ENCODE assay signal across 8 cellular contexts in the genomic region with DNA sequence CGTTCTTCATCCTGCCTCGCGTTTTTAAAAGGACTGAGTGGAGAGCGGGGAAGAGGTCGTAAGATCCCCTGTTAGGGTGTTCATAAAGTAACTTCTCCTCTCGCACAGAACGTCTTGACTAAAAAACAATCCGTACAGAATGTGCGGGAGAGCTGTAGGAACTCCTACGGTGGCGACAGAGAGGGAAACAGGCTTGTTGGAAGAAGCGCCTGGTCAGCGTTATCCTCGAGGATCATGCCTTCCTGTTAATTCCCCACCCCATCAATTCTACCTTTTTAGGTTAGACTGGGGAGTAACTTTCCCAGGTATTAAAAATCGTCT. TPM values are rescaled to one million over a fixed set of nuclear protein-coding genes. Genes with fewer than 3 reads are reported as not detected.
DNase-seq lines count a peak whose midpoint lies in the region; ATAC-seq and TF ChIP-seq lines count a peak whose summit lies in the region.

No MANE protein-coding gene starts in this region.

- H3K9me3 ChIP-seq in lung (ENCODE audit: control insufficient read depth in 2 of 2, insufficient read depth in 1 of 2, low read length in 1 of 2) (no peaks in the 10 kb centered on the region), upper lobe of left lung (no peaks in the 10 kb centered on the region)

- peaks cover 21% of the 10 kb centered on the region for H3K27me3 Mint-ChIP-seq in activated T-cell treated with anti-CD3 and anti-CD28 coated beads, Interleukin-2, amount 50 U/mL, for 4 hours (ENCODE audit: low read depth)
- H3K27me3 Mint-ChIP-seq in chondrocyte (ENCODE audit: low read depth), result no peaks in the 10 kb centered on the region

- H3K4me1 ChIP-seq in lung (ENCODE audit: control insufficient read depth in 2 of 2, insufficient read depth in 2 of 2, low read length in 2 of 2) (peaks cover 0 to 2% of the 10 kb centered on the region in 2 donors), upper lobe of left lung (peaks cover 24 to 40% (median 28%) of the 10 kb centered on the region in 4 donors)

- TF ChIP-seq CTCF in chondrocyte (IDR thresholded peaks at IDR 0.05) (peak; percentile 6), lung (IDR thresholded peaks at IDR 0.05; ENCODE audit: control extremely low read depth, extremely low read depth) (no peak), upper lobe of left lung (IDR thresholded peaks at IDR 0.05) (no peak)

- WGBS in lung, 2 donors, result 0 to 1% methylated on average over 15 of the region's 15 CpGs
- WGBS in upper lobe of left lung, 2 donors, result 0 to 1% methylated on average over 15 of the region's 15 CpGs

- no peak for TF ChIP-seq POLR2A in upper lobe of left lung (IDR thresholded peaks at IDR 0.05)

- H3K4me3 ChIP-seq in lung (peak overlapping the region; percentile 62), upper lobe of left lung (peak overlapping the region; percentile 73 to 97 (median 87))

- no peaks in the 10 kb centered on the region for H3K36me3 ChIP-seq in lung (ENCODE audit: control insufficient read depth in 2 of 2, insufficient read depth in 2 of 2, low read length in 2 of 2)
- peaks cover 0 to 7% (median 2%) of the 10 kb centered on the region in 4 donors for H3K36me3 ChIP-seq in upper lobe of left lung

- DNase-seq in activated T-cell treated with anti-CD3 and anti-CD28 coated beads, Interleukin-2, amount 50 U/mL, for 4 hours, result no peak
- DNase-seq in activated T-cell treated with anti-CD3 and anti-CD28 coated beads for 4 hours (no peak), NCI-H526 (lab: John Stamatoyannopoulos, UW) (peak; percentile 39 to 65), chondrocyte (ENCODE audit: low spot score) (no peak), lung (ENCODE audit: low spot score) (no peak), upper lobe of left lung (no peak), D341Med (ENCODE audit: low spot score) (no peak)

- H3K27ac Mint-ChIP-seq in chondrocyte (ENCODE audit: unreplicated experiment), result peak overlapping the region; percentile 97

- peaks cover 4% of the 10 kb centered on the region for H3K36me3 Mint-ChIP-seq in activated T-cell treated with anti-CD3 and anti-CD28 coated beads, Interleukin-2, amount 50 U/mL, for 4 hours (ENCODE audit: insufficient read depth)
- H3K36me3 Mint-ChIP-seq in chondrocyte (ENCODE audit: low read depth), result peaks cover 4% of the 10 kb centered on the region

- no peaks in the 10 kb centered on the region for H3K27me3 ChIP-seq in lung (ENCODE audit: control insufficient read depth, insufficient read depth)
- no peaks in the 10 kb centered on the region for H3K27me3 ChIP-seq in upper lobe of left lung

- H3K27ac ChIP-seq in lung (ENCODE audit: low read depth in 1 of 2, low read length in 1 of 2) (peak overlapping the region; percentile 86 to 98), upper lobe of left lung (peak overlapping the region; percentile 95 to 98 (median 98))

- TF ChIP-seq EP300 in upper lobe of left lung (IDR thresholded peaks at IDR 0.05), result no peak

- H3K4me1 Mint-ChIP-seq in activated T-cell treated with anti-CD3 and anti-CD28 coated beads, Interleukin-2, amount 50 U/mL, for 4 hours (ENCODE audit: low read depth), result peaks cover 28% of the 10 kb centered on the region
- H3K4me1 Mint-ChIP-seq in chondrocyte (ENCODE audit: low read depth), result peaks cover 42% of the 10 kb centered on the region

- H3K9me3 Mint-ChIP-seq in activated T-cell treated with anti-CD3 and anti-CD28 coated beads, Interleukin-2, amount 50 U/mL, for 4 hours, result no peaks in the 10 kb centered on the region
- peaks cover 7% of the 10 kb centered on the region for H3K9me3 Mint-ChIP-seq in chondrocyte (ENCODE audit: low read depth)

- ATAC-seq in activated T-cell treated with anti-CD3 and anti-CD28 coated beads, Interleukin-2, amount 50 U/mL, for 4 hours, result peak; percentile 5 to 13
- ATAC-seq in HG02678 (IDR thresholded peaks at IDR 0.05; ENCODE audit: unreplicated experiment) (peak; percentile 12), lung (ENCODE audit: insufficient read depth, low FRiP score) (peak; percentile 29), upper lobe of left lung (ENCODE audit: low FRiP score in 2 of 2) (peak; percentile 20 to 74)

- H3K4me3 Mint-ChIP-seq in activated T-cell treated with anti-CD3 and anti-CD28 coated beads, Interleukin-2, amount 50 U/mL, for 4 hours, result peak overlapping the region; percentile 94
- peak overlapping the region; percentile 94 for H3K4me3 Mint-ChIP-seq in chondrocyte (ENCODE audit: unreplicated experiment)

RNA-seq across cellular contexts. Expression of a gene that starts 0.4 kb away (rescaled TPM):
- total RNA-seq in activated T-cell treated with anti-CD3 and anti-CD28 coated beads, Interleukin-2, amount 50 U/mL, for 4 hours, result 10 to 100 TPM; 21.2 to 25.7 (median 22.7) TPM
- total RNA-seq in chondrocyte, result 55.8 to 57.7 TPM (median 56.0 TPM) in 3 replicates
- total RNA-seq in lung, result 100 to 1,000 TPM in 1 of 2 donors, 10 to 100 TPM in 1; 46.9 to 150 TPM
- polyA plus RNA-seq in lung, result 10 to 100 TPM; 18.8 to 21.7 TPM
- 100 to 1,000 TPM in 2 of 6 donors, 10 to 100 TPM in 4; 32.5 to 114 (median 69.6) TPM for total RNA-seq in upper lobe of left lung

RNA-seq across cellular contexts. Expression of a gene that starts 22.9 kb away (rescaled TPM):
- under 1 TPM; 0.29 to 0.81 (median 0.35) TPM for total RNA-seq in activated T-cell treated with anti-CD3 and anti-CD28 coated beads, Interleukin-2, amount 50 U/mL, for 4 hours
- total RNA-seq in chondrocyte (87.2 to 158 TPM (median 153 TPM) in 3 replicates), lung (10 to 100 TPM in 1 of 2 donors, 1 to 10 TPM in 1; 6.8 to 28.4 TPM), upper lobe of left lung (10 to 100 TPM in 1 of 6 donors, 1 to 10 TPM in 5; 1.2 to 11.6 (median 2.9) TPM)
- polyA plus RNA-seq in lung, result 1 to 10 TPM; 1.1 to 3.0 TPM

Comparison
In these comparisons a context has a peak if more than half of its experiments do, and no peak if none do; other contexts are left out.
1. DNase-seq: peak in NCI-H526 (2 of 2); none in activated T-cell treated with anti-CD3 and anti-CD28 coated beads, Interleukin-2, amount 50 U/mL, for 4 hours (single experiment), activated T-cell treated with anti-CD3 and anti-CD28 coated beads for 4 hours (single experiment), chondrocyte (single experiment), lung (single experiment), upper lobe of left lung (0 of 2) and D341Med (single experiment).
2. Peak in every context shown above with its lines, with median percentiles within 50 percentile points of each other: ATAC-seq.